Comparison of ENCODE assay signal across 2 cellular contexts in genomic region chr2:241278306-241278705, GRCh38.
TF ChIP-seq lines count a peak whose summit lies in the region.

No MANE protein-coding gene starts in this region.

TF ChIP-seq in WTC11, 78 proteins besides CTCF, POLR2A, EP300 and RAD21:
- peak; percentile 37; the same call in 1 of the 2 replicates for TF ChIP-seq ZNF121 (CRISPR knock-in tag; IDR thresholded peaks at IDR 0.05)

TF ChIP-seq in HepG2, 621 proteins besides CTCF, POLR2A, EP300 and RAD21:
- TF ChIP-seq, protein P1, sequence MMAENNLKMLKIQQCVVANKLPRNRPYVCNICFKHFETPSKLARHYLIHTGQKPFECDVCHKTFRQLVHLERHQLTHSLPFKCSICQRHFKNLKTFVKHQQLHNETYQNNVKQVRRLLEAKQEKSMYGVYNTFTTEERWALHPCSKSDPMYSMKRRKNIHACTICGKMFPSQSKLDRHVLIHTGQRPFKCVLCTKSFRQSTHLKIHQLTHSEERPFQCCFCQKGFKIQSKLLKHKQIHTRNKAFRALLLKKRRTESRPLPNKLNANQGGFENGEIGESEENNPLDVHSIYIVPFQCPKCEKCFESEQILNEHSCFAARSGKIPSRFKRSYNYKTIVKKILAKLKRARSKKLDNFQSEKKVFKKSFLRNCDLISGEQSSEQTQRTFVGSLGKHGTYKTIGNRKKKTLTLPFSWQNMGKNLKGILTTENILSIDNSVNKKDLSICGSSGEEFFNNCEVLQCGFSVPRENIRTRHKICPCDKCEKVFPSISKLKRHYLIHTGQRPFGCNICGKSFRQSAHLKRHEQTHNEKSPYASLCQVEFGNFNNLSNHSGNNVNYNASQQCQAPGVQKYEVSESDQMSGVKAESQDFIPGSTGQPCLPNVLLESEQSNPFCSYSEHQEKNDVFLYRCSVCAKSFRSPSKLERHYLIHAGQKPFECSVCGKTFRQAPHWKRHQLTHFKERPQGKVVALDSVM (CRISPR knock-in tag; IDR thresholded peaks at IDR 0.05) = peak; percentile 54; the same call in 1 of the 2 replicates
- 0 out of 2 replicates have a peak, but pooled peaks have one; percentile 44 for TF ChIP-seq NRL (CRISPR knock-in tag; IDR thresholded peaks at IDR 0.05; ENCODE audit: borderline replicate concordance)
- peak; percentile 66; the same call in 1 of the 2 replicates for TF ChIP-seq ZNF121 (CRISPR knock-in tag; IDR thresholded peaks at IDR 0.05)
